ENCODE assay signal across 12 cellular contexts in genomic region chr10:61933857-61934559, GRCh38. TPM values are rescaled to one million over a fixed set of nuclear protein-coding genes. Genes with fewer than 3 reads are reported as not detected.
DNase-seq lines count a peak whose midpoint lies in the region; ATAC-seq and TF ChIP-seq lines count a peak whose summit lies in the region.
"Had no signal": no experiment of that assay in that cellular context is flagged by ENCODE, and none has a peak within 500 bp of the region (broad histone marks: within the 10 kb centered on the region; RNA-seq: fewer than 3 reads in every experiment).

No MANE protein-coding gene starts in this region.

- no peaks in the 10 kb centered on the region for H3K27me3 ChIP-seq in CD8-positive, alpha-beta memory T cell (ENCODE audit: insufficient read depth, low read length, poor library complexity, severe bottlenecking)
- H3K27me3 ChIP-seq in SU-DHL-6 (ENCODE audit: low read length) (no peaks in the 10 kb centered on the region), prostate gland (replicated peaks; ENCODE audit: insufficient read depth) (no peaks in the 10 kb centered on the region), foreskin keratinocyte (no peaks in the 10 kb centered on the region)
- no peaks in the 10 kb centered on the region for H3K27me3 ChIP-seq in effector memory CD4-positive, alpha-beta T cell (replicated peaks; ENCODE audit: control insufficient read depth, insufficient read depth, low read length, poor library complexity, severe bottlenecking)

- no peak overlapping the region for H3K27ac ChIP-seq in CD8-positive, alpha-beta memory T cell (ENCODE audit: low read depth, low read length)
- H3K27ac ChIP-seq in SU-DHL-6 (ENCODE audit: low read depth, low read length) (peak overlapping the region; percentile 28), prostate gland (peak overlapping the region; percentile 40 to 80), caudate nucleus (ENCODE audit: low read depth, low read length) (no peak overlapping the region), foreskin keratinocyte (no peak overlapping the region)
- peak overlapping the region; percentile 49 for H3K27ac ChIP-seq in effector memory CD4-positive, alpha-beta T cell (ENCODE audit: insufficient read depth, low read length, poor library complexity, severe bottlenecking)

- ATAC-seq in foreskin keratinocyte (no peak), HG03108 (IDR thresholded peaks at IDR 0.05; ENCODE audit: unreplicated experiment) (no peak)

- H3K79me2 ChIP-seq in SU-DHL-6 (ENCODE audit: insufficient read depth, low read length), result peaks cover 87% of the 10 kb centered on the region

- no peaks in the 10 kb centered on the region for H3K36me3 ChIP-seq in CD8-positive, alpha-beta memory T cell (ENCODE audit: insufficient read depth, low read length)
- H3K36me3 ChIP-seq in SU-DHL-6 (ENCODE audit: low read length) (peaks cover 22% of the 10 kb centered on the region), prostate gland (no peaks in the 10 kb centered on the region)
- no peaks in the 10 kb centered on the region for H3K36me3 ChIP-seq in effector memory CD4-positive, alpha-beta T cell (ENCODE audit: control insufficient read depth, insufficient read depth, low read length)

- no peak overlapping the region for H3K4me3 ChIP-seq in CD8-positive, alpha-beta memory T cell (ENCODE audit: low read length)
- H3K4me3 ChIP-seq in SU-DHL-6 (ENCODE audit: insufficient read depth, low read length, poor library complexity, severe bottlenecking) (no peak overlapping the region), prostate gland (no peak overlapping the region)
- H3K4me3 ChIP-seq in effector memory CD4-positive, alpha-beta T cell (ENCODE audit: insufficient read depth, low read depth, low read length, poor library complexity, severe bottlenecking), result no peak overlapping the region

- 70% methylated on average over 3 of the region's 3 CpGs for WGBS in prostate gland

- intact Hi-C loops in prostate gland (cut with DNase I), result no loop called here

- POLR2A ChIA-PET in CD8-positive, alpha-beta memory T cell (lab: Charles Lee), result interaction anchor here (0.6 to 1.4 kb wide), 4 partner anchors 32 to 37 kb away, joined by 3 to 5 read pairs (median 4); partner anchors contain the start of gene ARID5B

- H3K4me3 Mint-ChIP-seq in CD8-positive, alpha-beta memory T cell, result peak overlapping the region in 6 of 7 donors; percentile 2 to 59 (median 34)

- peak overlapping the region; percentile 23 to 88 (median 76) for H3K27ac Mint-ChIP-seq in CD8-positive, alpha-beta memory T cell

- H3K9me2 ChIP-seq in SU-DHL-6 (replicated peaks; ENCODE audit: insufficient read depth, low read length), result no peaks in the 10 kb centered on the region

- peak overlapping the region; percentile 23 for H3K4me2 ChIP-seq in SU-DHL-6 (ENCODE audit: low read depth, low read length, poor library complexity, severe bottlenecking)

- H3K27me3 Mint-ChIP-seq in CD8-positive, alpha-beta memory T cell, result no peaks in the 10 kb centered on the region

- peaks cover 50 to 87% (median 76%) of the 10 kb centered on the region in 3 donors for H3K4me1 Mint-ChIP-seq in CD8-positive, alpha-beta memory T cell

- H3K9ac ChIP-seq in SU-DHL-6 (ENCODE audit: low read length), result peak overlapping the region; percentile 25; the same call in 1 of the 2 replicates

- H2AFZ ChIP-seq in SU-DHL-6 (ENCODE audit: low read depth, low read length, severe bottlenecking), result no peak overlapping the region

- peaks cover 46% of the 10 kb centered on the region for H3K4me1 ChIP-seq in CD8-positive, alpha-beta memory T cell (ENCODE audit: insufficient read depth, low read length)
- peaks cover 27% of the 10 kb centered on the region for H3K4me1 ChIP-seq in effector memory CD4-positive, alpha-beta T cell (ENCODE audit: control insufficient read depth, insufficient read depth, low read length, poor library complexity, severe bottlenecking)
- H3K4me1 ChIP-seq in prostate gland (replicated peaks) (peaks cover 13% of the 10 kb centered on the region), foreskin keratinocyte (peaks cover 27% of the 10 kb centered on the region)

- CTCF ChIA-PET in CD8-positive, alpha-beta memory T cell (lab: Charles Lee), result interaction anchor here (1.1 to 1.5 kb wide), 6 partner anchors 9 to 104 kb away, joined by 3 to 9 read pairs (median 3); partner anchors contain the start of gene ARID5B

- H3K36me3 Mint-ChIP-seq in CD8-positive, alpha-beta memory T cell, result peaks cover 0 to 31% (median 13%) of the 10 kb centered on the region in 3 donors

- DNase-seq in CD8-positive, alpha-beta memory T cell, result no peak
- no peak for DNase-seq in effector memory CD4-positive, alpha-beta T cell
- DNase-seq in prostate gland (ENCODE audit: low spot score) (no peak), caudate nucleus (lab: John Stamatoyannopoulos, UW) (no peak), NCI-H1417 (lab: John Stamatoyannopoulos, UW) (no peak), foreskin keratinocyte (no peak)
- DNase-seq: KG1, NCI-H2029, NCI-H748 treated with DMSO at 0.1 percent for 48 hours, SHP77 treated with DMSO at 0.1 percent for 48 hours had no signal

- H3K9me3 ChIP-seq in CD8-positive, alpha-beta memory T cell (ENCODE audit: low read length), result no peaks in the 10 kb centered on the region
- no peaks in the 10 kb centered on the region for H3K9me3 ChIP-seq in SU-DHL-6 (ENCODE audit: insufficient read depth, low read length)
- no peaks in the 10 kb centered on the region for H3K9me3 ChIP-seq in effector memory CD4-positive, alpha-beta T cell (ENCODE audit: control insufficient read depth, low read length)
- H3K9me3 ChIP-seq in prostate gland, result no peaks in the 10 kb centered on the region

- no peaks in the 10 kb centered on the region for H4K20me1 ChIP-seq in SU-DHL-6 (ENCODE audit: low read depth, low read length)

- TF ChIP-seq CTCF in SU-DHL-6 (IDR thresholded peaks at IDR 0.05; ENCODE audit: insufficient read depth, low read length, poor library complexity, severe bottlenecking), result no peak
- TF ChIP-seq CTCF in prostate gland (IDR thresholded peaks at IDR 0.05), result no peak
- no peak for TF ChIP-seq CTCF in foreskin keratinocyte (conservative IDR thresholded peaks at IDR 0.05)

- peaks cover 24% of the 10 kb centered on the region; the same call in 1 of the 2 replicates for H3F3A ChIP-seq in SU-DHL-6 (ENCODE audit: insufficient read depth)

- H3K9me3 Mint-ChIP-seq in CD8-positive, alpha-beta memory T cell, result no peaks in the 10 kb centered on the region

- no peak for TF ChIP-seq POLR2A in prostate gland (IDR thresholded peaks at IDR 0.05)

RNA-seq across cellular contexts. Expression of gene ARID5B, which starts 32.5 kb away (rescaled TPM):
- 10 to 100 TPM; 37.1 to 38.4 TPM for total RNA-seq in CD8-positive, alpha-beta memory T cell
- 48.7 TPM for polyA plus RNA-seq in CD8-positive, alpha-beta memory T cell
- 10 to 100 TPM; 67.9 to 90.1 TPM for total RNA-seq in prostate gland
- 11.0 and 12.2 TPM in 2 replicates for total RNA-seq in foreskin keratinocyte
- 2.0 and 2.6 TPM in 2 replicates for polyA plus RNA-seq in foreskin keratinocyte

Comparison
In these comparisons a context has a peak if more than half of its experiments do, and no peak if none do; other contexts are left out.
1. H3K27ac ChIP-seq: peak in SU-DHL-6 (single experiment), effector memory CD4-positive, alpha-beta T cell (single experiment) and prostate gland (2 of 2); none in CD8-positive, alpha-beta memory T cell (single experiment), caudate nucleus (single experiment) and foreskin keratinocyte (single experiment).